ENCODE assay signal across 16 cellular contexts in genomic region chr19:5832049-5832448, GRCh38. TPM values are rescaled to one million over a fixed set of nuclear protein-coding genes. Genes with fewer than 3 reads are reported as not detected.
A peak's percentile ranks its signal among the peaks of the same experiment; 100 is the strongest.
DNase-seq lines count a peak whose midpoint lies in the region; ATAC-seq and TF ChIP-seq lines count a peak whose summit lies in the region.
"Had no signal": no experiment of that assay in that cellular context is flagged by ENCODE, and none has a peak within 500 bp of the region (broad histone marks: within the 10 kb centered on the region; RNA-seq: fewer than 3 reads in every experiment).

No MANE protein-coding gene starts in this region.

- H3K27ac Mint-ChIP-seq in nephron progenitor cell: peak overlapping the region; percentile 11
- H3K27ac Mint-ChIP-seq: CD4-positive, alpha-beta memory T cell had no signal

- no peaks in the 10 kb centered on the region for H3K9me3 Mint-ChIP-seq in nephron progenitor cell

- H3K4me1 Mint-ChIP-seq in nephron progenitor cell: peaks cover 26% of the 10 kb centered on the region

- ATAC-seq in HG02840 (IDR thresholded peaks at IDR 0.05; ENCODE audit: low FRiP score, unreplicated experiment): no peak
- no peak for ATAC-seq in HG03108 (IDR thresholded peaks at IDR 0.05; ENCODE audit: unreplicated experiment)
- ATAC-seq: HCT116 had no signal

- no peak for TF ChIP-seq CTCF in nephron progenitor cell (IDR thresholded peaks at IDR 0.05)

- peaks cover 31% of the 10 kb centered on the region for H3K27me3 Mint-ChIP-seq in nephron progenitor cell (ENCODE audit: low read depth, poor library complexity)

- no peaks in the 10 kb centered on the region for H3K36me3 Mint-ChIP-seq in nephron progenitor cell (ENCODE audit: low read depth)

- DNase-seq in 8988T (peak; percentile 8), SK-N-DZ (ENCODE audit: low spot score) (peak; percentile 22), nephron progenitor cell (no peak)
- DNase-seq in activated effector memory CD4-positive, alpha-beta T cell treated with anti-CD3 and anti-CD28 coated beads, Interleukin-2, amount 50 U/mL, for 16 hours: no peak
- DNase-seq: CD4-positive, alpha-beta memory T cell; GF-D8; GM23248; KBM-7; NCI-H1105 treated with DMSO at 0.1 percent for 48 hours; NCI-H1694; NCI-H2081 treated with DMSO at 0.1 percent for 48 hours; NCI-H446 treated with DMSO at 0.1 percent for 48 hours; Right ventricle myocardium superior had no signal

- H3K4me3 Mint-ChIP-seq in nephron progenitor cell: no peak overlapping the region
- H3K4me3 Mint-ChIP-seq: CD4-positive, alpha-beta memory T cell had no signal

RNA-seq across cellular contexts. Expression of gene FUT6, which starts 7.5 kb away (rescaled TPM):
- 1.1 TPM in 1 of 2 replicates, not detected in the other for polyA plus RNA-seq in SK-N-DZ (2014; cell fraction: cytosol; rRNA removed)
- not detected in 2 replicates for polyA plus RNA-seq in SK-N-DZ (2014; cell fraction: nucleus; rRNA removed)
- polyA plus RNA-seq: CD4-positive, alpha-beta memory T cell; GM23248 had no signal

RNA-seq across cellular contexts. Expression of gene FUT3, which starts 19.2 kb away (rescaled TPM):
- not detected in 2 replicates for polyA plus RNA-seq in SK-N-DZ (2014; cell fraction: cytosol; rRNA removed)
- not detected in 2 replicates for polyA plus RNA-seq in SK-N-DZ (2014; cell fraction: nucleus; rRNA removed)
- polyA plus RNA-seq: CD4-positive, alpha-beta memory T cell; GM23248 had no signal

RNA-seq across cellular contexts. Expression of gene NRTN, which starts 27.2 kb away (rescaled TPM):
- 1.0 and 1.3 TPM in 2 replicates for polyA plus RNA-seq in SK-N-DZ (2014; cell fraction: cytosol; rRNA removed)
- 0.75 TPM in 1 of 2 replicates, not detected in the other for polyA plus RNA-seq in SK-N-DZ (2014; cell fraction: nucleus; rRNA removed)
- polyA plus RNA-seq: GM23248 had no signal

RNA-seq across cellular contexts. Expression of gene FUT5, which starts 38.3 kb away (rescaled TPM):
- not detected in 2 replicates for polyA plus RNA-seq in SK-N-DZ (2014; cell fraction: cytosol; rRNA removed)
- not detected in 2 replicates for polyA plus RNA-seq in SK-N-DZ (2014; cell fraction: nucleus; rRNA removed)
- polyA plus RNA-seq: CD4-positive, alpha-beta memory T cell; GM23248 had no signal

RNA-seq across cellular contexts. Expression of gene DUS3L, which starts 41.1 kb away (rescaled TPM):
- 36.9 and 37.9 TPM in 2 replicates for polyA plus RNA-seq in SK-N-DZ (2014; cell fraction: cytosol; rRNA removed)
- 121 and 189 TPM in 2 replicates for polyA plus RNA-seq in SK-N-DZ (2014; cell fraction: nucleus; rRNA removed)

Comparison
In these comparisons a context has a peak if more than half of its experiments do, and no peak if none do; other contexts are left out.
1. DNase-seq: peak in 8988T (single experiment) and SK-N-DZ (single experiment); none in nephron progenitor cell (single experiment) and activated effector memory CD4-positive, alpha-beta T cell treated with anti-CD3 and anti-CD28 coated beads, Interleukin-2, amount 50 U/mL, for 16 hours (single experiment).